In the genomic region with DNA sequence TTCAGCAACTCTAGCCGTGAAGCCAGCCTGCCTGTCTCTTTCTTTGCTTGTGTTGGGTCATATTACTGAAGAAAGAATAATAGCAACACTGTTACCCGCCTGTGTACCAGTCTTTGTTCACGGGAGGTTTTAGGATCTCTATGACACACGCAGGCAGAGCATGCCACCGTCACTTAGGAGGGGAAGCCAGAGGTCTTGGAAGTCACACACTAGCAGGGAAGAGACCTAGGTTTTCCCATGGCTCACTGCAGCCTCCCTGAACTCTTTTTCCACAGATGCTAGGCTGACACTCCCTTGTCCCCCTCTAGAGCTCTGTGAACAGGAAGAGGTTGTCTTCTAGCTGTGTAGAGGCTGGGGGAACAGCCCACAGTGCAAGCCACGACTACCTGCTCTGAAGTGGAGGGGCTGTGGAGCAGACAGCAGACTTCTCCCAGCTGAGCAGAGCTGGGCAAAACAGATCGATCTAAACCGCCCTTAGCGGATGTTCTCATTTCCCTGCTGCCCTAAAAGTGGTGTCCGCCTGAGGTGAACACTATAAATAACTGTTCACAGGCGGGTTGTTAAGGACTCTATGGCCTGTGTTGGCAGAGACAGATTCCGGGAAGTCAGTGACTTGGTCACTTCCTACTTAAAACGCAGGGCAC, we compare ENCODE assay signal across 9 cellular contexts.
A peak's percentile ranks its signal among the peaks of the same experiment; 100 is the strongest.
DNase-seq lines count a peak whose midpoint lies in the region; ATAC-seq and TF ChIP-seq lines count a peak whose summit lies in the region.
"Had no signal": no experiment of that assay in that cellular context is flagged by ENCODE, and none has a peak within 500 bp of the region (broad histone marks: within the 10 kb centered on the region; RNA-seq: fewer than 3 reads in every experiment).

No MANE protein-coding gene starts in this region.

- peak overlapping the region; percentile 63 for H3K56ac ChIP-seq in mesendoderm (ENCODE audit: low read length)

- no CpG with 5 or more reads among the region's 13 CpGs for WGBS in mesendoderm (ENCODE audit: extremely low coverage, insufficient coverage, low lambda C conversion rate)
- WGBS in transverse colon (ENCODE audit: low coverage in 1 of 2), 2 donors = 40 to 56% methylated on average over 1 to 13 of the region's 13 CpGs

- H3K79me2 ChIP-seq in mesendoderm (ENCODE audit: control insufficient read depth, insufficient read depth, low read length) = no peaks in the 10 kb centered on the region

- no peaks in the 10 kb centered on the region for H3K27me3 ChIP-seq in mesendoderm (ENCODE audit: insufficient read depth, low read length, poor library complexity)
- no peaks in the 10 kb centered on the region for H3K27me3 ChIP-seq in transverse colon

- peak; percentile 100 for ATAC-seq in activated naive CD8-positive, alpha-beta T cell treated with anti-CD3 and anti-CD28 coated beads, Interleukin-2, amount 10 ng/mL, durations not matched to agents 7 days and 5 days (ENCODE audit: low read depth)
- ATAC-seq in GM18861 (IDR thresholded peaks at IDR 0.05; ENCODE audit: unreplicated experiment) = no peak

- H2BK15ac ChIP-seq in mesendoderm (replicated peaks; ENCODE audit: low read depth) = no peak overlapping the region

- peaks cover 7% of the 10 kb centered on the region for H3K4me1 Mint-ChIP-seq in activated CD4-positive, alpha-beta memory T cell treated with anti-CD3 and anti-CD28 coated beads, Interleukin-2, amount 10 ng/mL, durations not matched to agents 7 days and 5 days
- H3K4me1 Mint-ChIP-seq in activated CD4-positive, alpha-beta memory T cell treated with anti-CD3 and anti-CD28 coated beads for 36 hours (ENCODE audit: low read depth) = peaks cover 8% of the 10 kb centered on the region
- peaks cover 48% of the 10 kb centered on the region for H3K4me1 Mint-ChIP-seq in activated naive CD8-positive, alpha-beta T cell treated with anti-CD3 and anti-CD28 coated beads, Interleukin-2, amount 10 ng/mL, durations not matched to agents 7 days and 5 days

- no peaks in the 10 kb centered on the region for H3K9me3 Mint-ChIP-seq in activated CD4-positive, alpha-beta memory T cell treated with anti-CD3 and anti-CD28 coated beads, Interleukin-2, amount 10 ng/mL, durations not matched to agents 7 days and 5 days
- H3K9me3 Mint-ChIP-seq in activated CD4-positive, alpha-beta memory T cell treated with anti-CD3 and anti-CD28 coated beads for 36 hours = no peaks in the 10 kb centered on the region
- no peaks in the 10 kb centered on the region for H3K9me3 Mint-ChIP-seq in activated naive CD8-positive, alpha-beta T cell treated with anti-CD3 and anti-CD28 coated beads, Interleukin-2, amount 10 ng/mL, durations not matched to agents 7 days and 5 days

- DNase-seq in activated CD4-positive, alpha-beta memory T cell treated with anti-CD3 and anti-CD28 coated beads, Interleukin-2, amount 10 ng/mL, durations not matched to agents 7 days and 5 days = no peak
- no peak for DNase-seq in activated CD4-positive, alpha-beta memory T cell treated with anti-CD3 and anti-CD28 coated beads for 36 hours
- peak; percentile 68 for DNase-seq in activated naive CD8-positive, alpha-beta T cell treated with anti-CD3 and anti-CD28 coated beads, Interleukin-2, amount 10 ng/mL, durations not matched to agents 7 days and 5 days
- DNase-seq in mesendoderm (peak; percentile 23), transverse colon (no peak), T-helper 9 cell (no peak), GM13976 (ENCODE audit: low spot score) (no peak)

- H3K4me2 ChIP-seq in mesendoderm (ENCODE audit: low read length) = no peak overlapping the region
- H3K4me2 ChIP-seq: KMS-11 had no signal

- no peak overlapping the region for H2BK120ac ChIP-seq in mesendoderm (ENCODE audit: low read depth, low read length)

- H3K36me3 Mint-ChIP-seq in activated CD4-positive, alpha-beta memory T cell treated with anti-CD3 and anti-CD28 coated beads, Interleukin-2, amount 10 ng/mL, durations not matched to agents 7 days and 5 days (ENCODE audit: low read depth) = no peaks in the 10 kb centered on the region
- H3K36me3 Mint-ChIP-seq in activated CD4-positive, alpha-beta memory T cell treated with anti-CD3 and anti-CD28 coated beads for 36 hours = no peaks in the 10 kb centered on the region
- H3K36me3 Mint-ChIP-seq in activated naive CD8-positive, alpha-beta T cell treated with anti-CD3 and anti-CD28 coated beads, Interleukin-2, amount 10 ng/mL, durations not matched to agents 7 days and 5 days = no peaks in the 10 kb centered on the region

- H3K9me3 ChIP-seq in transverse colon = no peaks in the 10 kb centered on the region

- no peaks in the 10 kb centered on the region for H3K79me1 ChIP-seq in mesendoderm (ENCODE audit: low read length)

- no peak overlapping the region for H3K27ac ChIP-seq in mesendoderm (ENCODE audit: low read depth, low read length)
- H3K27ac ChIP-seq in transverse colon = peak overlapping the region in 3 of 4 donors; percentile 10 to 33 (median 10)
- H3K27ac ChIP-seq: KMS-11 had no signal

- no peak overlapping the region for H3K23ac ChIP-seq in mesendoderm (ENCODE audit: low read length)

- H3K4me3 ChIP-seq in mesendoderm (ENCODE audit: low read length) = no peak overlapping the region
- no peak overlapping the region for H3K4me3 ChIP-seq in transverse colon

- H3K4me1 ChIP-seq in mesendoderm (ENCODE audit: control insufficient read depth, low read depth, low read length) (no peaks in the 10 kb centered on the region), transverse colon (peaks cover 0 to 41% (median 19%) of the 10 kb centered on the region in 4 donors)

- no peak overlapping the region for H3K4me3 Mint-ChIP-seq in activated CD4-positive, alpha-beta memory T cell treated with anti-CD3 and anti-CD28 coated beads, Interleukin-2, amount 10 ng/mL, durations not matched to agents 7 days and 5 days
- H3K4me3 Mint-ChIP-seq in activated CD4-positive, alpha-beta memory T cell treated with anti-CD3 and anti-CD28 coated beads for 36 hours = no peak overlapping the region
- peak overlapping the region; percentile 57 for H3K4me3 Mint-ChIP-seq in activated naive CD8-positive, alpha-beta T cell treated with anti-CD3 and anti-CD28 coated beads, Interleukin-2, amount 10 ng/mL, durations not matched to agents 7 days and 5 days

- H3K27me3 Mint-ChIP-seq in activated CD4-positive, alpha-beta memory T cell treated with anti-CD3 and anti-CD28 coated beads, Interleukin-2, amount 10 ng/mL, durations not matched to agents 7 days and 5 days = peaks cover 6% of the 10 kb centered on the region
- H3K27me3 Mint-ChIP-seq in activated CD4-positive, alpha-beta memory T cell treated with anti-CD3 and anti-CD28 coated beads for 36 hours = no peaks in the 10 kb centered on the region
- no peaks in the 10 kb centered on the region for H3K27me3 Mint-ChIP-seq in activated naive CD8-positive, alpha-beta T cell treated with anti-CD3 and anti-CD28 coated beads, Interleukin-2, amount 10 ng/mL, durations not matched to agents 7 days and 5 days

- H3K9ac ChIP-seq in mesendoderm (ENCODE audit: low read length) = no peak overlapping the region
- H3K9ac ChIP-seq: KMS-11 had no signal

- no peak overlapping the region for H2AK5ac ChIP-seq in mesendoderm (ENCODE audit: low read length)

- H3K4ac ChIP-seq in mesendoderm (ENCODE audit: low read depth, low read length) = peak overlapping the region; percentile 17

- H4K5ac ChIP-seq in mesendoderm (ENCODE audit: low read length) = no peak overlapping the region

- peak overlapping the region; percentile 14 for H3K18ac ChIP-seq in mesendoderm (ENCODE audit: low read length)

- no peak for TF ChIP-seq EP300 in transverse colon (IDR thresholded peaks at IDR 0.05; ENCODE audit: low read depth)

- no peak for TF ChIP-seq CTCF in transverse colon (IDR thresholded peaks at IDR 0.05)
- TF ChIP-seq CTCF in GM13976 (IDR thresholded peaks at IDR 0.05; ENCODE audit: borderline replicate concordance, control extremely low read depth, extremely low read depth, insufficient read depth, missing control alignments) = no peak

- no peak overlapping the region for H4K8ac ChIP-seq in mesendoderm (ENCODE audit: low read depth, low read length)

- in situ Hi-C loops in transverse colon (cut with MboI; ENCODE audit: low pct_ligation_motif_present in 1 of 4, low pct_unique_long_range_greater_than_20kb in 1 of 4, low sequenced_read_pairs in 3 of 4) = no loop called here
- in situ Hi-C loops in GM13976 (cut with MboI; ENCODE audit: low sequenced_read_pairs, unreplicated experiment) = no loop called here

- H2BK5ac ChIP-seq in mesendoderm (ENCODE audit: low read length) = no peak overlapping the region

- POLR2A ChIA-PET in activated CD4-positive, alpha-beta memory T cell treated with anti-CD3 and anti-CD28 coated beads, Interleukin-2, amount 10 ng/mL, durations not matched to agents 7 days and 5 days (lab: Charles Lee) = no interaction called here
- POLR2A ChIA-PET in activated CD4-positive, alpha-beta memory T cell treated with anti-CD3 and anti-CD28 coated beads for 36 hours (lab: Charles Lee) = no interaction called here
- POLR2A ChIA-PET in activated naive CD8-positive, alpha-beta T cell treated with anti-CD3 and anti-CD28 coated beads, Interleukin-2, amount 10 ng/mL, durations not matched to agents 7 days and 5 days (lab: Charles Lee) = interaction anchor here (1.4 to 1.6 kb wide), 3 partner anchors 10 to 192 kb away, joined by 4 to 6 read pairs (median 5); no protein-coding TSS in a partner anchor

- peak overlapping the region; percentile 32 for H3K27ac Mint-ChIP-seq in activated CD4-positive, alpha-beta memory T cell treated with anti-CD3 and anti-CD28 coated beads, Interleukin-2, amount 10 ng/mL, durations not matched to agents 7 days and 5 days
- H3K27ac Mint-ChIP-seq in activated CD4-positive, alpha-beta memory T cell treated with anti-CD3 and anti-CD28 coated beads for 36 hours = no peak overlapping the region
- H3K27ac Mint-ChIP-seq in activated naive CD8-positive, alpha-beta T cell treated with anti-CD3 and anti-CD28 coated beads, Interleukin-2, amount 10 ng/mL, durations not matched to agents 7 days and 5 days = peak overlapping the region; percentile 91

- H3K36me3 ChIP-seq in mesendoderm (ENCODE audit: control insufficient read depth, insufficient read depth, low read length) (no peaks in the 10 kb centered on the region), transverse colon (no peaks in the 10 kb centered on the region)

- TF ChIP-seq POLR2A in transverse colon (IDR thresholded peaks at IDR 0.05) = no peak

- intact Hi-C loops in activated CD4-positive, alpha-beta memory T cell treated with anti-CD3 and anti-CD28 coated beads for 36 hours (cut with micrococcal nuclease) = no loop called here
- intact Hi-C loops in transverse colon (cut with DNase I; ENCODE audit: low total_unique reads) = no loop called here

- CTCF ChIA-PET in activated CD4-positive, alpha-beta memory T cell treated with anti-CD3 and anti-CD28 coated beads, Interleukin-2, amount 10 ng/mL, durations not matched to agents 7 days and 5 days (lab: Charles Lee) = no interaction called here
- CTCF ChIA-PET in activated CD4-positive, alpha-beta memory T cell treated with anti-CD3 and anti-CD28 coated beads for 36 hours (lab: Charles Lee) = no interaction called here

Comparison
In these comparisons a context has a peak if more than half of its experiments do, and no peak if none do; other contexts are left out.
1. DNase-seq: peak in activated naive CD8-positive, alpha-beta T cell treated with anti-CD3 and anti-CD28 coated beads, Interleukin-2, amount 10 ng/mL, durations not matched to agents 7 days and 5 days (single experiment) and mesendoderm (single experiment); none in activated CD4-positive, alpha-beta memory T cell treated with anti-CD3 and anti-CD28 coated beads, Interleukin-2, amount 10 ng/mL, durations not matched to agents 7 days and 5 days (single experiment), activated CD4-positive, alpha-beta memory T cell treated with anti-CD3 and anti-CD28 coated beads for 36 hours (single experiment), transverse colon (single experiment), T-helper 9 cell (single experiment) and GM13976 (single experiment).